In genomic region chr5:36236801-36237200, GRCh38 we compare ENCODE assay signal across 24 cellular contexts. TPM values are rescaled to one million over a fixed set of nuclear protein-coding genes. Genes with fewer than 3 reads are reported as not detected.
DNase-seq lines count a peak whose midpoint lies in the region; ATAC-seq and TF ChIP-seq lines count a peak whose summit lies in the region.
"Had no signal": no experiment of that assay in that cellular context is flagged by ENCODE, and none has a peak within 500 bp of the region (broad histone marks: within the 10 kb centered on the region; RNA-seq: fewer than 3 reads in every experiment).

No MANE protein-coding gene starts in this region.

- no peaks in the 10 kb centered on the region for H3K27me3 Mint-ChIP-seq in neural crest cell (ENCODE audit: low read depth)
- H3K27me3 Mint-ChIP-seq: T-helper 17 cell had no signal

- peaks cover 83% of the 10 kb centered on the region for H3K79me2 ChIP-seq in Karpas-422 (ENCODE audit: low read length)

- H3K4me1 ChIP-seq in Karpas-422 (ENCODE audit: low read length) (peaks cover 86% of the 10 kb centered on the region), testis (peaks cover 34% of the 10 kb centered on the region)

- H3K36me3 ChIP-seq in Karpas-422 (ENCODE audit: insufficient read depth, low read length) (no peaks in the 10 kb centered on the region), SK-N-MC (ENCODE audit: insufficient read depth, low read length) (no peaks in the 10 kb centered on the region), testis (ENCODE audit: low read depth, missing control alignments) (no peaks in the 10 kb centered on the region)
- H3K36me3 ChIP-seq: esophagus squamous epithelium, gastrocnemius medialis, Peyer's patch, WERI-Rb-1 had no signal

- no peaks in the 10 kb centered on the region for H3K36me3 Mint-ChIP-seq in neural crest cell (ENCODE audit: low read depth)

- ATAC-seq in GM18873 (IDR thresholded peaks at IDR 0.05; ENCODE audit: low FRiP score, unreplicated experiment) = no peak
- no peak for ATAC-seq in HG03469 (IDR thresholded peaks at IDR 0.05; ENCODE audit: unreplicated experiment)
- ATAC-seq: gastrocnemius medialis, T-helper 17 cell had no signal

- TF ChIP-seq POLR2A in testis (IDR thresholded peaks at IDR 0.05) = no peak

- H3K9ac ChIP-seq in Karpas-422 (ENCODE audit: low read length) = peak overlapping the region; percentile 90
- H3K9ac ChIP-seq in SK-N-MC (ENCODE audit: insufficient read length) = no peak overlapping the region

- H2AFZ ChIP-seq in Karpas-422 (ENCODE audit: low read length) = no peak overlapping the region

- H3K4me2 ChIP-seq in Karpas-422 (ENCODE audit: low read depth, low read length, poor library complexity, severe bottlenecking) = peak overlapping the region; percentile 83
- H3K4me2 ChIP-seq: smooth muscle cell had no signal

- H3K27me3 ChIP-seq in Karpas-422 (ENCODE audit: low read length) = no peaks in the 10 kb centered on the region
- no peaks in the 10 kb centered on the region for H3K27me3 ChIP-seq in testis
- H3K27me3 ChIP-seq: esophagus squamous epithelium, gastrocnemius medialis, Peyer's patch, SJSA1 had no signal

- intact Hi-C loops in testis (cut with DNase I; ENCODE audit: low total_unique reads) = no loop called here

- H3K9me2 ChIP-seq in Karpas-422 (replicated peaks; ENCODE audit: insufficient read depth, low read length) = no peaks in the 10 kb centered on the region

- H4K20me1 ChIP-seq in Karpas-422 (ENCODE audit: insufficient read depth, low read depth, low read length) = no peaks in the 10 kb centered on the region

- peaks cover 31% of the 10 kb centered on the region for H3K4me1 Mint-ChIP-seq in neural crest cell

- H3K27ac ChIP-seq in Karpas-422 (ENCODE audit: low read length) (peak overlapping the region; percentile 95), SK-N-MC (peak overlapping the region; percentile 84), testis (peak overlapping the region in 1 of 2 donors; percentile 8)
- H3K27ac ChIP-seq: 22Rv1, esophagus squamous epithelium, gastrocnemius medialis, Peyer's patch, SJSA1, WERI-Rb-1 had no signal

- peak overlapping the region; percentile 61 for H3K4me3 Mint-ChIP-seq in neural crest cell
- H3K4me3 Mint-ChIP-seq: T-helper 17 cell had no signal

- no peak overlapping the region for H3K27ac Mint-ChIP-seq in neural crest cell (ENCODE audit: unreplicated experiment)

- H3K9me3 Mint-ChIP-seq in neural crest cell = no peaks in the 10 kb centered on the region

- H3K4me3 ChIP-seq in Karpas-422 (ENCODE audit: low read length) = peak overlapping the region; percentile 84
- H3K4me3 ChIP-seq in SK-N-MC = 0 out of 2 replicates have a peak overlapping the region, but pooled peaks have one; percentile 5
- no peak overlapping the region for H3K4me3 ChIP-seq in testis
- H3K4me3 ChIP-seq: esophagus squamous epithelium, gastrocnemius medialis, Peyer's patch, SJSA1, smooth muscle cell had no signal

- TF ChIP-seq CTCF in neural crest cell (conservative IDR thresholded peaks at IDR 0.05) (no peak), testis (IDR thresholded peaks at IDR 0.05) (no peak)

- no peaks in the 10 kb centered on the region for H3K9me3 ChIP-seq in Karpas-422 (ENCODE audit: low read length)
- H3K9me3 ChIP-seq in SK-N-MC (ENCODE audit: low read depth, low read length) = no peaks in the 10 kb centered on the region
- H3K9me3 ChIP-seq in testis = no peaks in the 10 kb centered on the region
- H3K9me3 ChIP-seq: esophagus squamous epithelium, gastrocnemius medialis, Peyer's patch had no signal

- DNase-seq in DMS 273 (lab: John Stamatoyannopoulos, UW; ENCODE audit: unreplicated experiment) (peak; percentile 9), DMS 273 treated with DMSO at 0.1 percent for 48 hours (lab: John Stamatoyannopoulos, UW) (no peak), Karpas-422 (peak; percentile 95), SK-N-MC (ENCODE audit: low read depth, low spot score) (peak; percentile 60), neural crest cell (ENCODE audit: low read depth, low spot score) (no peak), testis (no peak)
- DNase-seq: activated CD8-positive, alpha-beta memory T cell treated with anti-CD3 and anti-CD28 coated beads, Interleukin-2, amount 50 U/mL, for 4 hours; activated effector memory CD4-positive, alpha-beta T cell treated with anti-CD3 and anti-CD28 coated beads, Interleukin-2, amount 50 U/mL, for 16 hours; COR-L47; effector memory CD4-positive, alpha-beta T cell; esophagus squamous epithelium; gastrocnemius medialis; GOT3; NCI-H2171 treated with DMSO at 0.1 percent for 48 hours; NCI-H69; Peyer's patch; stimulated activated naive CD4-positive, alpha-beta T cell treated with Interleukin-2 at 50 U/mL for 16 hours; T-helper 17 cell; WERI-Rb-1 had no signal

RNA-seq across cellular contexts. Expression of gene NADK2, which starts 4.9 kb away (rescaled TPM):
- 33.2 and 36.9 TPM in 2 replicates for total RNA-seq in Karpas-422 (2014; rRNA removed; shearing (Covaris generic); ENCODE audit: low replicate concordance)
- total RNA-seq in neural crest cell (27.2 and 29.2 TPM in 2 replicates), testis (10 to 100 TPM; 27.1 to 42.2 TPM)
- 55.1 TPM for polyA plus RNA-seq in testis (ENCODE audit: insufficient read depth, low read depth, low replicate concordance)

Comparison
In these comparisons a context has a peak if more than half of its experiments do, and no peak if none do; other contexts are left out.
1. DNase-seq: peak in DMS 273 (single experiment), Karpas-422 (single experiment) and SK-N-MC (single experiment); none in DMS 273 treated with DMSO at 0.1 percent for 48 hours (single experiment), neural crest cell (single experiment) and testis (single experiment).
2. H3K4me3 ChIP-seq: peak in Karpas-422 (single experiment) and SK-N-MC (single experiment); none in testis (0 of 2).